In genomic region chr12:11696084-11696483, GRCh38 we compare ENCODE assay signal across 22 cellular contexts.
"Had no signal": no experiment of that assay in that cellular context is flagged by ENCODE, and none has a peak within 500 bp of the region (broad histone marks: within the 10 kb centered on the region; RNA-seq: fewer than 3 reads in every experiment).

No MANE protein-coding gene starts in this region.

- FAIRE-seq: endothelial cell of umbilical vein had no signal

- DNase-seq: activated B cell treated with CpG ODN at 0.5 μM for 24 hours; activated CD4-positive, alpha-beta T cell treated with anti-CD3 and anti-CD28 coated beads, Interleukin-2, amount 50 U/mL, for 1 hour; activated CD8-positive, alpha-beta memory T cell treated with anti-CD3 and anti-CD28 coated beads, Interleukin-2, amount 10 ng/mL, durations not matched to agents 7 days and 5 days; activated CD8-positive, alpha-beta T cell treated with anti-CD3 and anti-CD28 coated beads, Interleukin-2, amount 10 ng/mL, durations not matched to agents 7 days and 5 days; activated naive CD4-positive, alpha-beta T cell; activated T-cell treated with anti-CD3 and anti-CD28 coated beads, Interleukin-2, amount 50 U/mL, for 48 hours; heart left ventricle; hypothalamus; left lung; mucosa of descending colon; naive B cell; nephron progenitor cell; psoas muscle; stimulated activated CD4-positive, alpha-beta T cell treated with anti-CD3 and anti-CD28 coated beads, Interleukin-2, amount 100 ng/mL, for 48 hours; stimulated activated naive CD8-positive, alpha-beta T cell treated with anti-CD3 and anti-CD28 coated beads, Interleukin-15, Interleukin-2, amounts not matched to agents 100 U/mL and 50 U/mL, for 24 hours; T-helper 1 cell; upper lobe of right lung had no signal

- ATAC-seq: activated CD8-positive, alpha-beta memory T cell treated with anti-CD3 and anti-CD28 coated beads, Interleukin-2, amount 10 ng/mL, durations not matched to agents 7 days and 5 days; activated CD8-positive, alpha-beta T cell treated with anti-CD3 and anti-CD28 coated beads, Interleukin-2, amount 10 ng/mL, durations not matched to agents 7 days and 5 days; activated naive CD4-positive, alpha-beta T cell treated with anti-CD3 and anti-CD28 coated beads, Interleukin-2, amount 50 U/mL, for 72 hours; mucosa of descending colon; stimulated activated naive CD8-positive, alpha-beta T cell treated with anti-CD3 and anti-CD28 coated beads, Interleukin-15, Interleukin-2, amounts not matched to agents 100 U/mL and 50 U/mL, for 24 hours had no signal

- H3K9me3 ChIP-seq: heart left ventricle, left lung, mucosa of descending colon, ovary, psoas muscle, right atrium auricular region, upper lobe of right lung had no signal

- H3K36me3 ChIP-seq: heart left ventricle, left lung, ovary, right atrium auricular region, upper lobe of right lung had no signal

- H3K27me3 ChIP-seq: heart left ventricle, left lung, ovary, right atrium auricular region, upper lobe of right lung had no signal

- H3K27ac ChIP-seq: left lung, ovary, psoas muscle, right atrium auricular region, upper lobe of right lung had no signal

- H3K4me3 ChIP-seq: heart left ventricle, left lung, lung, mucosa of descending colon, ovary, psoas muscle, right atrium auricular region, upper lobe of right lung had no signal
